In genomic region chr3:184314700-184315505, GRCh38 we compare ENCODE assay signal across 7 cellular contexts. TPM values are rescaled to one million over a fixed set of nuclear protein-coding genes. Genes with fewer than 3 reads are reported as not detected.
DNase-seq lines count a peak whose midpoint lies in the region; ATAC-seq and TF ChIP-seq lines count a peak whose summit lies in the region.

No MANE protein-coding gene starts in this region.

- H3K36me3 Mint-ChIP-seq in dendritic cell treated with granulocyte-macrophage colony-stimulating factor and Interleukin-4, amounts not matched to agents 40 ng/mL and 50 ng/mL, for 4 days (ENCODE audit: low read depth), result peaks cover 44% of the 10 kb centered on the region

- TF ChIP-seq CTCF in lower leg skin (IDR thresholded peaks at IDR 0.05), result no peak

- CTCF ChIA-PET in HEK293T (lab: Yijun Ruan, JAX), result no interaction called here

- H3K27me3 Mint-ChIP-seq in dendritic cell treated with granulocyte-macrophage colony-stimulating factor and Interleukin-4, amounts not matched to agents 40 ng/mL and 50 ng/mL, for 4 days, result no peaks in the 10 kb centered on the region

- ATAC-seq in GM18505 (IDR thresholded peaks at IDR 0.05; ENCODE audit: unreplicated experiment), result peak; percentile 40

- peaks cover 40% of the 10 kb centered on the region for H3K4me1 Mint-ChIP-seq in dendritic cell treated with granulocyte-macrophage colony-stimulating factor and Interleukin-4, amounts not matched to agents 40 ng/mL and 50 ng/mL, for 4 days (ENCODE audit: low read depth)

- intact Hi-C loops in dendritic cell treated with granulocyte-macrophage colony-stimulating factor and Interleukin-4, amounts not matched to agents 40 ng/mL and 50 ng/mL, for 4 days (cut with micrococcal nuclease), result loop anchor here (1.0 kb wide), 1 partner anchor 16 kb away; the partner anchor contains the start of gene PSMD2
- intact Hi-C loops in lower leg skin (cut with DNase I; ENCODE audit: low total_unique reads), result no loop called here

- 0 to 1% methylated on average over 30 to 53 of the region's 86 CpGs for WGBS in lower leg skin, 2 donors

- peak overlapping the region; percentile 57 for H3K4me3 ChIP-seq in lower leg skin (ENCODE audit: low read depth, poor library complexity, severe bottlenecking)

- no peaks in the 10 kb centered on the region for H3K9me3 Mint-ChIP-seq in dendritic cell treated with granulocyte-macrophage colony-stimulating factor and Interleukin-4, amounts not matched to agents 40 ng/mL and 50 ng/mL, for 4 days

- peak; percentile 36 for TF ChIP-seq POLR2A in GM18505 (IDR thresholded peaks at IDR 0.05; ENCODE audit: borderline replicate concordance, extremely low read depth, insufficient read depth, insufficient read length)
- TF ChIP-seq POLR2A in lower leg skin (IDR thresholded peaks at IDR 0.05), result peak in 1 of 2 donors; percentile 54

- peak overlapping the region; percentile 72 for H3K27ac Mint-ChIP-seq in dendritic cell treated with granulocyte-macrophage colony-stimulating factor and Interleukin-4, amounts not matched to agents 40 ng/mL and 50 ng/mL, for 4 days

- H3K4me3 Mint-ChIP-seq in dendritic cell treated with granulocyte-macrophage colony-stimulating factor and Interleukin-4, amounts not matched to agents 40 ng/mL and 50 ng/mL, for 4 days, result peak overlapping the region; percentile 80

- DNase-seq in HEK293T (ENCODE audit: extremely low spot score) (peak; percentile 27), NCI-H1092 treated with DMSO at 0.1 percent for 48 hours (lab: John Stamatoyannopoulos, UW) (peak; percentile 45), lower leg skin (ENCODE audit: low spot score in 2 of 2) (peak; percentile 72 to 97)
- DNase-seq in activated CD4-positive, alpha-beta T cell treated with anti-CD3 and anti-CD28 coated beads for 48 hours, result peak; percentile 68
- DNase-seq in stimulated activated CD8-positive, alpha-beta memory T cell treated with anti-CD3 and anti-CD28 coated beads, Interleukin-12 subunit alpha, Interleukin-12 subunit beta, amount 100 ng/mL, for 4 hours (ENCODE audit: low read depth), result peak; percentile 62

- POLR2A ChIA-PET in HEK293T (lab: Yijun Ruan, JAX), result no interaction called here

TF ChIP-seq in HEK293T, 16 proteins besides CTCF, POLR2A, EP300 and RAD21:
- TF ChIP-seq L3MBTL2 (conservative IDR thresholded peaks at IDR 0.05), result no peak
- TF ChIP-seq PKNOX1 (IDR thresholded peaks at IDR 0.05), result no peak
- no peak for TF ChIP-seq BHLHE40 (IDR thresholded peaks at IDR 0.05; ENCODE audit: borderline replicate concordance)
- no peak for TF ChIP-seq CTBP1 (IDR thresholded peaks at IDR 0.05; ENCODE audit: borderline replicate concordance)
- TF ChIP-seq SUZ12 (IDR thresholded peaks at IDR 0.05), result no peak
- TF ChIP-seq FOXK2 (IDR thresholded peaks at IDR 0.05), result no peak
- TF ChIP-seq ELF4 (IDR thresholded peaks at IDR 0.05), result no peak
- no peak for TF ChIP-seq SP1 (IDR thresholded peaks at IDR 0.05)
- TF ChIP-seq FOXA1 (IDR thresholded peaks at IDR 0.05), result no peak
- TF ChIP-seq FOXM1 (IDR thresholded peaks at IDR 0.05; ENCODE audit: borderline replicate concordance), result no peak
- no peak for TF ChIP-seq TARDBP (IDR thresholded peaks at IDR 0.05)
- TF ChIP-seq HDGF (IDR thresholded peaks at IDR 0.05; ENCODE audit: borderline replicate concordance), result no peak
- no peak for TF ChIP-seq LEF1 (IDR thresholded peaks at IDR 0.05; ENCODE audit: borderline replicate concordance)
- no peak for TF ChIP-seq NFRKB (IDR thresholded peaks at IDR 0.05)
- no peak for TF ChIP-seq ARNT (IDR thresholded peaks at IDR 0.05)
- TF ChIP-seq ZNF384 (IDR thresholded peaks at IDR 0.05), result no peak

RNA-seq across cellular contexts. Expression of gene EIF4G1, which starts 0.5 kb away (rescaled TPM):
- 100 to 1,000 TPM; 418 to 445 (median 433) TPM for total RNA-seq in lower leg skin

RNA-seq across cellular contexts. Expression of gene PSMD2, which starts 15.9 kb away (rescaled TPM):
- total RNA-seq in lower leg skin, result 100 to 1,000 TPM; 194 to 263 (median 211) TPM

RNA-seq across cellular contexts. Expression of gene FAM131A, which starts 22.5 kb away (rescaled TPM):
- total RNA-seq in lower leg skin, result 10 to 100 TPM; 60.3 to 81.7 (median 66.9) TPM

RNA-seq across cellular contexts. Expression of gene ECE2, which starts 39.1 kb away (rescaled TPM):
- total RNA-seq in lower leg skin, result not detected

RNA-seq across cellular contexts. Expression of gene CLCN2, which starts 46.5 kb away (rescaled TPM):
- total RNA-seq in lower leg skin, result 1 to 10 TPM; 1.7 to 6.0 (median 4.0) TPM

Comparison
In these comparisons a context has a peak if more than half of its experiments do, and no peak if none do; other contexts are left out.
1. Peak in every context shown above with its lines: DNase-seq, ATAC-seq and H3K4me3 ChIP-seq.
2. DNase-seq: peak in every context shown above with its lines; median percentile 84 in lower leg skin; 68 in activated CD4-positive, alpha-beta T cell treated with anti-CD3 and anti-CD28 coated beads for 48 hours; 62 in stimulated activated CD8-positive, alpha-beta memory T cell treated with anti-CD3 and anti-CD28 coated beads, Interleukin-12 subunit alpha, Interleukin-12 subunit beta, amount 100 ng/mL, for 4 hours; 45 in NCI-H1092 treated with DMSO at 0.1 percent for 48 hours; 27 in HEK293T.